20 cellular contexts compared by ENCODE assay signal in the genomic region with DNA sequence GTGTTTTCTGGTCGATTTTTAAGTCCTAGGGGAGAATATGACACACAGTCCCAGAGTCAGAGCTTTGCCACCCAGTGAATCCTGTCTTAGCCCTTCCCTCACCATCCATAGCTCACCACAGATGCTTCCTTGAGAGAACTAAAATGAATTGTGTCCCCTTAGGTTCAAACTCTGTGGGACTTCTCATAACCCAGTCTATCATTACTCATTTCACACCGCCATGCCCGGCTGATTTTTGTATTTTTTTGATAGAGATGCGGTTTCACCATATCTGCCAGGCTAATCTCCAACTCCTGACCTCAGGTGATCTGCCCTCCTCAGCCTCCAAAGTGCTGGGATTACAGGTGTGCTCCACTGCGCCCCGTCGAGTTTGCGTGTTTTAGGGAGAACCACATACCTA.
DNase-seq lines count a peak whose midpoint lies in the region; ATAC-seq lines count a peak whose summit lies in the region.
"Had no signal": no experiment of that assay in that cellular context is flagged by ENCODE, and none has a peak within 500 bp of the region (broad histone marks: within the 10 kb centered on the region; RNA-seq: fewer than 3 reads in every experiment).

No MANE protein-coding gene starts in this region.

- intact Hi-C loops in activated naive CD4-positive, alpha-beta T cell treated with anti-CD3 and anti-CD28 coated beads for 36 hours (cut with micrococcal nuclease) = no loop called here

- no peak for DNase-seq in activated naive CD8-positive, alpha-beta T cell treated with anti-CD3 and anti-CD28 coated beads, Interleukin-2, amount 50 U/mL, for 24 hours
- DNase-seq in activated naive CD8-positive, alpha-beta T cell treated with anti-CD3 and anti-CD28 coated beads for 36 hours = no peak
- no peak for DNase-seq in central memory CD8-positive, alpha-beta T cell (ENCODE audit: low spot score in 2 of 2)
- DNase-seq in memory B cell (ENCODE audit: low spot score in 2 of 2) (no peak), Kasumi-1 (lab: John Stamatoyannopoulos, UW) (no peak)
- DNase-seq in activated naive CD4-positive, alpha-beta T cell treated with anti-CD3 and anti-CD28 coated beads for 36 hours = no peak
- DNase-seq: AML-193, COR-L47, DMS153, GDM1, NCI-H1105 treated with DMSO at 0.1 percent for 48 hours, NCI-H1694, NCI-H2081 treated with DMSO at 0.1 percent for 48 hours, NCI-H446 treated with DMSO at 0.1 percent for 48 hours, SHP77 treated with DMSO at 0.1 percent for 48 hours had no signal

- WGBS in urinary bladder = 88% methylated on average over 8 of the region's 8 CpGs

- H3K36me3 Mint-ChIP-seq in activated naive CD8-positive, alpha-beta T cell treated with anti-CD3 and anti-CD28 coated beads, Interleukin-2, amount 50 U/mL, for 24 hours (ENCODE audit: low read depth) = peaks cover 42% of the 10 kb centered on the region
- peaks cover 31% of the 10 kb centered on the region for H3K36me3 Mint-ChIP-seq in activated naive CD8-positive, alpha-beta T cell treated with anti-CD3 and anti-CD28 coated beads for 36 hours
- no peaks in the 10 kb centered on the region for H3K36me3 Mint-ChIP-seq in central memory CD8-positive, alpha-beta T cell (ENCODE audit: insufficient read depth)
- peaks cover 10% of the 10 kb centered on the region for H3K36me3 Mint-ChIP-seq in memory B cell
- H3K36me3 Mint-ChIP-seq in activated naive CD4-positive, alpha-beta T cell treated with anti-CD3 and anti-CD28 coated beads for 36 hours (ENCODE audit: low read depth) = peaks cover 21% of the 10 kb centered on the region

- peak overlapping the region; percentile 46 for H3K27ac ChIP-seq in urinary bladder (ENCODE audit: low read depth)
- H3K27ac ChIP-seq: 22Rv1, C4-2B had no signal

- no peak overlapping the region for H3K4me3 Mint-ChIP-seq in activated naive CD8-positive, alpha-beta T cell treated with anti-CD3 and anti-CD28 coated beads, Interleukin-2, amount 50 U/mL, for 24 hours
- no peak overlapping the region for H3K4me3 Mint-ChIP-seq in activated naive CD8-positive, alpha-beta T cell treated with anti-CD3 and anti-CD28 coated beads for 36 hours
- H3K4me3 Mint-ChIP-seq in central memory CD8-positive, alpha-beta T cell = no peak overlapping the region
- H3K4me3 Mint-ChIP-seq in memory B cell = no peak overlapping the region
- H3K4me3 Mint-ChIP-seq in activated naive CD4-positive, alpha-beta T cell treated with anti-CD3 and anti-CD28 coated beads for 36 hours = no peak overlapping the region
- H3K4me3 Mint-ChIP-seq: GM23338 had no signal

- no peak overlapping the region for H3K4me3 ChIP-seq in urinary bladder (ENCODE audit: low read depth, low read length)
- H3K4me3 ChIP-seq: GM23338 had no signal

- CTCF ChIA-PET in activated naive CD4-positive, alpha-beta T cell treated with anti-CD3 and anti-CD28 coated beads for 36 hours (lab: Charles Lee) = no interaction called here

- no peak for ATAC-seq in activated naive CD8-positive, alpha-beta T cell treated with anti-CD3 and anti-CD28 coated beads, Interleukin-2, amount 50 U/mL, for 24 hours
- no peak for ATAC-seq in central memory CD8-positive, alpha-beta T cell (replicated peaks; ENCODE audit: extremely low read depth, poor library complexity, severe bottlenecking)
- peak; percentile 22 for ATAC-seq in memory B cell (ENCODE audit: low read depth)
- no peak for ATAC-seq in GM19452 (IDR thresholded peaks at IDR 0.05; ENCODE audit: unreplicated experiment)
- ATAC-seq: GM23338 had no signal

- no peaks in the 10 kb centered on the region for H3K9me3 Mint-ChIP-seq in activated naive CD8-positive, alpha-beta T cell treated with anti-CD3 and anti-CD28 coated beads, Interleukin-2, amount 50 U/mL, for 24 hours
- no peaks in the 10 kb centered on the region for H3K9me3 Mint-ChIP-seq in activated naive CD8-positive, alpha-beta T cell treated with anti-CD3 and anti-CD28 coated beads for 36 hours
- H3K9me3 Mint-ChIP-seq in central memory CD8-positive, alpha-beta T cell = no peaks in the 10 kb centered on the region
- no peaks in the 10 kb centered on the region for H3K9me3 Mint-ChIP-seq in memory B cell
- no peaks in the 10 kb centered on the region for H3K9me3 Mint-ChIP-seq in activated naive CD4-positive, alpha-beta T cell treated with anti-CD3 and anti-CD28 coated beads for 36 hours

- H3K4me1 Mint-ChIP-seq in activated naive CD8-positive, alpha-beta T cell treated with anti-CD3 and anti-CD28 coated beads, Interleukin-2, amount 50 U/mL, for 24 hours = peaks cover 25% of the 10 kb centered on the region
- H3K4me1 Mint-ChIP-seq in activated naive CD8-positive, alpha-beta T cell treated with anti-CD3 and anti-CD28 coated beads for 36 hours = peaks cover 18% of the 10 kb centered on the region
- peaks cover 27% of the 10 kb centered on the region for H3K4me1 Mint-ChIP-seq in central memory CD8-positive, alpha-beta T cell
- H3K4me1 Mint-ChIP-seq in memory B cell = no peaks in the 10 kb centered on the region
- H3K4me1 Mint-ChIP-seq in activated naive CD4-positive, alpha-beta T cell treated with anti-CD3 and anti-CD28 coated beads for 36 hours (ENCODE audit: low read depth) = peaks cover 12% of the 10 kb centered on the region
- H3K4me1 Mint-ChIP-seq: GM23338 had no signal

- H3K36me3 ChIP-seq in urinary bladder (ENCODE audit: insufficient read depth) = no peaks in the 10 kb centered on the region

- H3K27me3 Mint-ChIP-seq in activated naive CD8-positive, alpha-beta T cell treated with anti-CD3 and anti-CD28 coated beads, Interleukin-2, amount 50 U/mL, for 24 hours = no peaks in the 10 kb centered on the region
- no peaks in the 10 kb centered on the region for H3K27me3 Mint-ChIP-seq in activated naive CD8-positive, alpha-beta T cell treated with anti-CD3 and anti-CD28 coated beads for 36 hours
- H3K27me3 Mint-ChIP-seq in central memory CD8-positive, alpha-beta T cell = no peaks in the 10 kb centered on the region
- H3K27me3 Mint-ChIP-seq in memory B cell = no peaks in the 10 kb centered on the region
- no peaks in the 10 kb centered on the region for H3K27me3 Mint-ChIP-seq in activated naive CD4-positive, alpha-beta T cell treated with anti-CD3 and anti-CD28 coated beads for 36 hours (ENCODE audit: low read depth)

- H3K4me1 ChIP-seq in urinary bladder (ENCODE audit: insufficient read depth) = no peaks in the 10 kb centered on the region

- peak overlapping the region; percentile 33 for H3K27ac Mint-ChIP-seq in activated naive CD8-positive, alpha-beta T cell treated with anti-CD3 and anti-CD28 coated beads, Interleukin-2, amount 50 U/mL, for 24 hours
- no peak overlapping the region for H3K27ac Mint-ChIP-seq in activated naive CD8-positive, alpha-beta T cell treated with anti-CD3 and anti-CD28 coated beads for 36 hours
- peak overlapping the region; percentile 46 for H3K27ac Mint-ChIP-seq in central memory CD8-positive, alpha-beta T cell (ENCODE audit: low read depth)
- no peak overlapping the region for H3K27ac Mint-ChIP-seq in memory B cell
- H3K27ac Mint-ChIP-seq in activated naive CD4-positive, alpha-beta T cell treated with anti-CD3 and anti-CD28 coated beads for 36 hours = no peak overlapping the region
- H3K27ac Mint-ChIP-seq: GM23338 had no signal

Comparison
In these comparisons a context has a peak if more than half of its experiments do, and no peak if none do; other contexts are left out.
1. H3K27ac Mint-ChIP-seq: peak in activated naive CD8-positive, alpha-beta T cell treated with anti-CD3 and anti-CD28 coated beads, Interleukin-2, amount 50 U/mL, for 24 hours (single experiment) and central memory CD8-positive, alpha-beta T cell (single experiment); none in activated naive CD8-positive, alpha-beta T cell treated with anti-CD3 and anti-CD28 coated beads for 36 hours (single experiment), memory B cell (single experiment) and activated naive CD4-positive, alpha-beta T cell treated with anti-CD3 and anti-CD28 coated beads for 36 hours (single experiment).